In genomic region chr7:157712666-157713235, GRCh38 we compare ENCODE assay signal across 18 cellular contexts.
"Had no signal": no experiment of that assay in that cellular context is flagged by ENCODE, and none has a peak within 500 bp of the region (broad histone marks: within the 10 kb centered on the region; RNA-seq: fewer than 3 reads in every experiment).

No MANE protein-coding gene starts in this region.

- ATAC-seq: activated T-helper 17 cell treated with anti-CD3 and anti-CD28 coated beads, Interleukin-2, amount 50 U/mL, for 72 hours; foreskin keratinocyte; left lung; mucosa of descending colon; naive thymus-derived CD4-positive, alpha-beta T cell; stimulated activated memory B cell treated with anti-CD40 and anti-IgM and Interleukin-4, amounts not matched to agents 10 μg/mL and 1 μg/mL and 100 μg/mL, for 72 hours; T-helper 17 cell had no signal

- H3K27ac Mint-ChIP-seq: activated B cell treated with CpG ODN at 0.5 μM for 24 hours; activated naive CD4-positive, alpha-beta T cell treated with anti-CD3 and anti-CD28 coated beads, Interleukin-2, amount 50 U/mL, for 24 hours; activated T-helper 17 cell treated with anti-CD3 and anti-CD28 coated beads, Interleukin-2, amount 50 U/mL, for 72 hours; memory B cell; stimulated activated memory B cell treated with anti-CD40 and anti-IgM and Interleukin-4, amounts not matched to agents 10 μg/mL and 1 μg/mL and 100 μg/mL, for 72 hours had no signal

- H3K27me3 Mint-ChIP-seq: activated naive CD4-positive, alpha-beta T cell treated with anti-CD3 and anti-CD28 coated beads, Interleukin-2, amount 50 U/mL, for 24 hours had no signal

- H3K4me1 Mint-ChIP-seq: activated B cell treated with CpG ODN at 0.5 μM for 24 hours; activated naive CD4-positive, alpha-beta T cell treated with anti-CD3 and anti-CD28 coated beads, Interleukin-2, amount 50 U/mL, for 24 hours; activated T-helper 17 cell treated with anti-CD3 and anti-CD28 coated beads, Interleukin-2, amount 50 U/mL, for 72 hours; memory B cell; stimulated activated memory B cell treated with anti-CD40 and anti-IgM and Interleukin-4, amounts not matched to agents 10 μg/mL and 1 μg/mL and 100 μg/mL, for 72 hours had no signal

- DNase-seq: activated B cell treated with CpG ODN at 0.5 μM for 24 hours; caudate nucleus; colonic mucosa; effector CD4-positive, alpha-beta T cell; foreskin keratinocyte; glutamatergic neuron; hypothalamus; kidney; left lung; mucosa of descending colon; naive thymus-derived CD4-positive, alpha-beta T cell; retina; stimulated activated CD4-positive, alpha-beta T cell treated with anti-CD3 and anti-CD28 coated beads, Interleukin-2, amount 100 ng/mL, for 48 hours; T-helper 17 cell had no signal

- H3K9me3 Mint-ChIP-seq: activated naive CD4-positive, alpha-beta T cell treated with anti-CD3 and anti-CD28 coated beads, Interleukin-2, amount 50 U/mL, for 24 hours; activated T-helper 17 cell treated with anti-CD3 and anti-CD28 coated beads, Interleukin-2, amount 50 U/mL, for 72 hours; memory B cell had no signal

- H3K4me3 Mint-ChIP-seq: activated B cell treated with CpG ODN at 0.5 μM for 24 hours; activated naive CD4-positive, alpha-beta T cell treated with anti-CD3 and anti-CD28 coated beads, Interleukin-2, amount 50 U/mL, for 24 hours; activated T-helper 17 cell treated with anti-CD3 and anti-CD28 coated beads, Interleukin-2, amount 50 U/mL, for 72 hours; memory B cell; naive thymus-derived CD4-positive, alpha-beta T cell; stimulated activated memory B cell treated with anti-CD40 and anti-IgM and Interleukin-4, amounts not matched to agents 10 μg/mL and 1 μg/mL and 100 μg/mL, for 72 hours had no signal

- H3K36me3 Mint-ChIP-seq: activated naive CD4-positive, alpha-beta T cell treated with anti-CD3 and anti-CD28 coated beads, Interleukin-2, amount 50 U/mL, for 24 hours; memory B cell; naive thymus-derived CD4-positive, alpha-beta T cell; stimulated activated memory B cell treated with anti-CD40 and anti-IgM and Interleukin-4, amounts not matched to agents 10 μg/mL and 1 μg/mL and 100 μg/mL, for 72 hours had no signal
